14 cellular contexts compared by ENCODE assay signal in genomic region chr14:81454572-81455218, GRCh38. TPM values are rescaled to one million over a fixed set of nuclear protein-coding genes. Genes with fewer than 3 reads are reported as not detected.
A peak's percentile ranks its signal among the peaks of the same experiment; 100 is the strongest.
DNase-seq lines count a peak whose midpoint lies in the region; ATAC-seq and TF ChIP-seq lines count a peak whose summit lies in the region.
"Had no signal": no experiment of that assay in that cellular context is flagged by ENCODE, and none has a peak within 500 bp of the region (broad histone marks: within the 10 kb centered on the region; RNA-seq: fewer than 3 reads in every experiment).

No MANE protein-coding gene starts in this region.

- H3K9me3 Mint-ChIP-seq in natural killer cell: no peaks in the 10 kb centered on the region
- H3K9me3 Mint-ChIP-seq: activated T-helper 1 cell treated with anti-CD3 and anti-CD28 coated beads, Interleukin-12 subunit alpha, Interleukin-12 subunit beta, Interleukin-2, Interleukin-4 antibody, amounts not matched to agents 30 ng/mL and 10 ng/mL and 1 ng/mL, durations not matched to agents 14 hours and 24 hours and 36 hours had no signal

- no peaks in the 10 kb centered on the region for H3K27me3 Mint-ChIP-seq in natural killer cell (ENCODE audit: low read depth in 2 of 2)

- ATAC-seq in GM18508 (IDR thresholded peaks at IDR 0.05; ENCODE audit: insufficient read depth, unreplicated experiment) (peak; percentile 61), GM19438 (IDR thresholded peaks at IDR 0.05; ENCODE audit: low read depth, unreplicated experiment) (peak; percentile 79), HG02852 (IDR thresholded peaks at IDR 0.05; ENCODE audit: unreplicated experiment) (peak; percentile 52), HG03457 (IDR thresholded peaks at IDR 0.05; ENCODE audit: unreplicated experiment) (peak; percentile 94), natural killer cell (no peak)

- intact Hi-C loops in natural killer cell (cut with micrococcal nuclease): no loop called here

- no peak overlapping the region for H3K27ac Mint-ChIP-seq in natural killer cell
- H3K27ac Mint-ChIP-seq: activated T-helper 1 cell treated with anti-CD3 and anti-CD28 coated beads, Interleukin-12 subunit alpha, Interleukin-12 subunit beta, Interleukin-2, Interleukin-4 antibody, amounts not matched to agents 30 ng/mL and 10 ng/mL and 1 ng/mL, durations not matched to agents 14 hours and 24 hours and 36 hours had no signal

- H3K4me3 Mint-ChIP-seq in natural killer cell: no peak overlapping the region
- H3K4me3 Mint-ChIP-seq: activated T-helper 1 cell treated with anti-CD3 and anti-CD28 coated beads, Interleukin-12 subunit alpha, Interleukin-12 subunit beta, Interleukin-2, Interleukin-4 antibody, amounts not matched to agents 30 ng/mL and 10 ng/mL and 1 ng/mL, durations not matched to agents 14 hours and 24 hours and 36 hours had no signal

- peaks cover 5 to 8% of the 10 kb centered on the region in 2 donors for H3K4me1 Mint-ChIP-seq in natural killer cell

- CTCF ChIA-PET in GM10248 (lab: Yijun Ruan, JAX): interaction anchor here (1.0 to 10.0 kb wide), 9 partner anchors 11 to 465 kb away, joined by 3 to 137 read pairs (median 8); no protein-coding TSS in a partner anchor

- H3K36me3 Mint-ChIP-seq in natural killer cell: no peaks in the 10 kb centered on the region

- TF ChIP-seq CTCF in natural killer cell (IDR thresholded peaks at IDR 0.05): no peak
- no peak for TF ChIP-seq CTCF in GM10248 (IDR thresholded peaks at IDR 0.05; ENCODE audit: control extremely low read depth, extremely low read depth, low read depth, missing control alignments)

- POLR2A ChIA-PET in GM10248 (lab: Yijun Ruan, JAX): no interaction called here

- no peak for DNase-seq in retina
- no peak for DNase-seq in natural killer cell
- DNase-seq in cerebellar nuclear complex (lab: John Stamatoyannopoulos, UW): no peak
- DNase-seq in GM10248 (ENCODE audit: extremely low spot score): no peak
- DNase-seq: left ventricle myocardium inferior; NCI-H1048; NCI-H748 treated with DMSO at 0.1 percent for 48 hours; Right ventricle myocardium superior; stimulated activated CD4-positive, alpha-beta T cell treated with anti-CD3 and anti-CD28 coated beads, Interleukin-12 subunit alpha, Interleukin-12 subunit beta, amount 100 ng/mL, for 4 hours had no signal

RNA-seq across cellular contexts. Expression of gene STON2, which starts 54.6 kb away (rescaled TPM):
- 1 to 10 TPM; 1.7 to 4.8 (median 3.8) TPM for total RNA-seq in natural killer cell

Comparison
In these comparisons a context has a peak if more than half of its experiments do, and no peak if none do; other contexts are left out.
1. ATAC-seq: peak in GM18508 (single experiment), GM19438 (single experiment), HG02852 (single experiment) and HG03457 (single experiment); none in natural killer cell (0 of 3).